In the genomic region with DNA sequence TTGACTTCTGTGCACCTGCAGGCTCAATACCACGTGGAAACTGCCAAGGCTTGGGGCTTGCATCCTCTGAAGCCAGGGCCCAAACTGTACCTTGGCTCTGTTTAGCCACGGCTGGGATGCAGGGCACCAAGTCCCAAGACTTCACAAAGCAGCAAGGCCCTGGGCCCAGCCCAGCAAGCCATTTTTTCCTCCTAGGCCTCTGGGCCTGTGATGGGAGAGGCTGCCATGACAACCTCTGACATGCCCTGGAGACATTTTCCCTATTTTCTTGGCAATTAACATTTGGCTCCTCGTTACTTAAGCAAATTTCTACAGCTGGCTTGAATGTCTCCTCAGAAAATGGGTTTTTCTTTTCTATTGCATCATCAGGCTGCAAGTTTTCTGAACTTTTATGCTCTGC, we compare ENCODE assay signal across 8 cellular contexts. TPM values are rescaled to one million over a fixed set of nuclear protein-coding genes. Genes with fewer than 3 reads are reported as not detected.
"Had no signal": no experiment of that assay in that cellular context is flagged by ENCODE, and none has a peak within 500 bp of the region (broad histone marks: within the 10 kb centered on the region; RNA-seq: fewer than 3 reads in every experiment).

No MANE protein-coding gene starts in this region.

RNA-seq across cellular contexts. Expression of a gene that starts 46.1 kb away (rescaled TPM):
- total RNA-seq: MCF 10A; NCI-H460; OCI-LY7; PC-9; Right ventricle myocardium inferior; SJCRH30; T-cell; T-helper 1 cell treated with Interleukin-12 subunit alpha and Interleukin-12 subunit beta and Interleukin-4 antibody, amounts not matched to agents 30 ng/mL and 1 ng/mL, for 36 hours had no signal
